Comparison of ENCODE assay signal across 8 cellular contexts in genomic region chr2:42096869-42097591, GRCh38. TPM values are rescaled to one million over a fixed set of nuclear protein-coding genes. Genes with fewer than 3 reads are reported as not detected.
DNase-seq lines count a peak whose midpoint lies in the region; ATAC-seq and TF ChIP-seq lines count a peak whose summit lies in the region.

No MANE protein-coding gene starts in this region.

- peaks cover 12% of the 10 kb centered on the region for H3K9me3 Mint-ChIP-seq in nephron progenitor cell

- 75 to 79% methylated on average over 10 of the region's 10 CpGs for WGBS in GM23248 (ENCODE audit: low coverage in 1 of 2, low lambda C conversion rate in 2 of 2, missing lambda C conversion rate in 2 of 2), 2 experiments
- WGBS in IMR-90 (ENCODE audit: extremely low coverage in 2 of 2, insufficient read length in 1 of 2), 2 experiments: 80% methylated on average over 9 of the region's 10 CpGs; no CpG with 5 or more reads in 1 of the 2 experiments

- no TSS peak for BruUV-seq in IMR-90 (replicated peaks; lab: Mats Ljungman, UMichigan)

- in situ Hi-C loops in GM23248 (cut with MboI): loop anchor here (10.0 kb wide), 2 partner anchors 98 to 228 kb away; no protein-coding TSS in a partner anchor
- in situ Hi-C loops in IMR-90 (cut with MboI; ENCODE audit: low sequenced_read_pairs): loop anchor here (5.0 kb wide), 1 partner anchor 225 kb away; no protein-coding TSS in a partner anchor

- H3K27me3 Mint-ChIP-seq in nephron progenitor cell (ENCODE audit: low read depth, poor library complexity): peaks cover 21% of the 10 kb centered on the region

- H3K27ac ChIP-seq in GM23248 (no peak overlapping the region), IMR-90 (ENCODE audit: insufficient read depth, low read length) (no peak overlapping the region), vagina (no peak overlapping the region)

- H4K91ac ChIP-seq in IMR-90 (ENCODE audit: insufficient read depth, low read depth, low read length): peak overlapping the region; percentile 28; the same call in 1 of the 2 replicates

- peaks cover 3% of the 10 kb centered on the region; the same call in 1 of the 2 replicates for H3K9me1 ChIP-seq in IMR-90 (ENCODE audit: insufficient read depth, low read length)

- H3K4me3 Mint-ChIP-seq in nephron progenitor cell: no peak overlapping the region

- H3K27ac Mint-ChIP-seq in nephron progenitor cell: peak overlapping the region; percentile 35

- no peak for TF ChIP-seq RAD21 in IMR-90 (IDR thresholded peaks at IDR 0.05; ENCODE audit: low read length)

- no peaks in the 10 kb centered on the region for H3K36me3 Mint-ChIP-seq in nephron progenitor cell (ENCODE audit: low read depth)

- peak overlapping the region; percentile 29 for H2AK9ac ChIP-seq in IMR-90 (replicated peaks; ENCODE audit: low read depth, low read length, poor library complexity)

- no peaks in the 10 kb centered on the region for H3K36me3 ChIP-seq in GM23248 (ENCODE audit: low read depth)
- H3K36me3 ChIP-seq in IMR-90 (ENCODE audit: control insufficient read depth, insufficient read depth, low read length): no peaks in the 10 kb centered on the region
- no peaks in the 10 kb centered on the region for H3K36me3 ChIP-seq in vagina

- H3K18ac ChIP-seq in IMR-90 (ENCODE audit: low read depth, low read length): peak overlapping the region; percentile 9; the same call in 1 of the 2 replicates

- H3K4ac ChIP-seq in IMR-90 (ENCODE audit: low read depth, low read length): peak overlapping the region; percentile 42; the same call in 1 of the 2 replicates

- dilution Hi-C loops in IMR-90 (cut with HindIII; ENCODE audit: low sequenced_read_pairs, unreplicated experiment): loop anchor here (25.0 kb wide), 1 partner anchor 210 kb away; no protein-coding TSS in a partner anchor

- intact Hi-C loops in IMR-90 (cut with micrococcal nuclease): loop anchor here (1.0 to 10.0 kb wide), 8 partner anchors 72 to 566 kb away; partner anchors contain the start of genes COX7A2L, EML4 and KCNG3
- intact Hi-C loops in vagina (cut with DNase I): loop anchor here (5.0 to 10.0 kb wide), 2 partner anchors 140 to 238 kb away; no protein-coding TSS in a partner anchor

- H3K9me3 ChIP-seq in GM23248 (ENCODE audit: low read depth) (no peaks in the 10 kb centered on the region), IMR-90 (ENCODE audit: control insufficient read depth, insufficient read depth, low read length) (no peaks in the 10 kb centered on the region; the same call in 1 of the 2 replicates), vagina (no peaks in the 10 kb centered on the region)

- no peaks in the 10 kb centered on the region for H3K9me2 ChIP-seq in GM23248 (ENCODE audit: insufficient read depth)

- POLR2A ChIA-PET in IMR-90 (lab: Charles Lee; ENCODE audit: unreplicated experiment): no interaction called here

- no peak overlapping the region for H3K56ac ChIP-seq in IMR-90 (ENCODE audit: extremely low read depth, insufficient read depth, low read length)

- TF ChIP-seq POLR2A in IMR-90 (IDR thresholded peaks at IDR 0.05; ENCODE audit: low read depth, low read length) (no peak), vagina (IDR thresholded peaks at IDR 0.05) (no peak)

- peak overlapping the region; percentile 48 for H2BK120ac ChIP-seq in IMR-90 (ENCODE audit: low read depth, low read length)

- 0 out of 2 replicates have a peak overlapping the region, but pooled peaks have one; percentile 23 for H4K5ac ChIP-seq in IMR-90 (ENCODE audit: low read depth, low read length)

- peak overlapping the region; percentile 19 for H2BK5ac ChIP-seq in IMR-90 (ENCODE audit: low read depth, low read length, poor library complexity, severe bottlenecking)

- peak overlapping the region; percentile 38 for H2AK5ac ChIP-seq in IMR-90 (ENCODE audit: low read depth, low read length)

- H2AFZ ChIP-seq in GM23248: peak overlapping the region; percentile 30; the same call in 1 of the 2 replicates
- peak overlapping the region; percentile 40 for H2AFZ ChIP-seq in IMR-90 (replicated peaks; ENCODE audit: low read length, poor library complexity)

- peaks cover 10% of the 10 kb centered on the region; the same call in 1 of the 2 replicates for H3F3A ChIP-seq in GM23248 (ENCODE audit: insufficient read depth)

- DNase-seq in GM23248 (no peak), IMR-90 (no peak), nephron progenitor cell (no peak), vagina (ENCODE audit: extremely low spot score in 2 of 2) (no peak), SKM-1 (lab: John Stamatoyannopoulos, UW; ENCODE audit: unreplicated experiment) (no peak), AML-193 (lab: John Stamatoyannopoulos, UW) (no peak)
- no peak for DNase-seq in activated CD8-positive, alpha-beta memory T cell treated with anti-CD3 and anti-CD28 coated beads for 24 hours

- H3K27me3 ChIP-seq in GM23248 (replicated peaks; ENCODE audit: insufficient read depth): no peaks in the 10 kb centered on the region
- H3K27me3 ChIP-seq in IMR-90 (ENCODE audit: control insufficient read depth, insufficient read depth, low read length): no peaks in the 10 kb centered on the region
- no peaks in the 10 kb centered on the region for H3K27me3 ChIP-seq in vagina

- H3K4me2 ChIP-seq in GM23248 (ENCODE audit: unreplicated experiment) (no peak overlapping the region), IMR-90 (ENCODE audit: low read depth, low read length) (no peak overlapping the region)

- H4K20me1 ChIP-seq in GM23248 (ENCODE audit: insufficient read depth) (no peaks in the 10 kb centered on the region), IMR-90 (ENCODE audit: insufficient read depth, low read length) (no peaks in the 10 kb centered on the region)

- CTCF ChIA-PET in IMR-90 (lab: Yijun Ruan, JAX): interaction anchor here (0.8 to 1.7 kb wide), 5 partner anchors 45 to 243 kb away, joined by 3 to 5 read pairs (median 3); no protein-coding TSS in a partner anchor

- no peak overlapping the region; the same call in 1 of the 2 replicates for H3K14ac ChIP-seq in IMR-90 (replicated peaks; ENCODE audit: low read depth, low read length)

- H3K4me1 ChIP-seq in GM23248 (ENCODE audit: insufficient read depth) (peaks cover 5% of the 10 kb centered on the region; the same call in 1 of the 2 replicates), IMR-90 (ENCODE audit: control insufficient read depth, insufficient read depth, low read length) (peaks cover 23% of the 10 kb centered on the region), vagina (peaks cover 12% of the 10 kb centered on the region)

- TF ChIP-seq CTCF in IMR-90 (conservative IDR thresholded peaks at IDR 0.05; ENCODE audit: low read depth, low read length): no peak
- no peak for TF ChIP-seq CTCF in nephron progenitor cell (IDR thresholded peaks at IDR 0.05)
- no peak for TF ChIP-seq CTCF in vagina (IDR thresholded peaks at IDR 0.05)

- no peak overlapping the region for H3K23ac ChIP-seq in IMR-90 (ENCODE audit: low read depth, low read length)

- H3K4me1 Mint-ChIP-seq in nephron progenitor cell: peaks cover 46% of the 10 kb centered on the region

- H3K79me1 ChIP-seq in IMR-90 (ENCODE audit: low read depth in 1 of 2, low read length in 2 of 2): no peaks in the 10 kb centered on the region; a peak in 1 of 4 replicates

- H4K8ac ChIP-seq in IMR-90 (ENCODE audit: low read depth in 2 of 2, low read length in 2 of 2): peak overlapping the region in 1 of 2 experiments; percentile 25; a peak in 1 of 4 replicates

- peak; percentile 54 for ATAC-seq in GM18868 (IDR thresholded peaks at IDR 0.05; ENCODE audit: unreplicated experiment)
- no peak for ATAC-seq in IMR-90 (ENCODE audit: low read depth)

- no peaks in the 10 kb centered on the region for H3K79me2 ChIP-seq in GM23248 (ENCODE audit: insufficient read depth)

- H3K9ac ChIP-seq in GM23248: no peak overlapping the region
- H3K9ac ChIP-seq in IMR-90 (ENCODE audit: low read depth, low read length): no peak overlapping the region; the same call in 1 of the 2 replicates

- H3K4me3 ChIP-seq in GM23248: no peak overlapping the region
- H3K4me3 ChIP-seq in IMR-90 (ENCODE audit: insufficient read depth, low read depth, low read length): no peak overlapping the region
- H3K4me3 ChIP-seq in vagina: no peak overlapping the region

- peak overlapping the region; percentile 62; the same call in 2 of the 3 replicates for H2BK15ac ChIP-seq in IMR-90 (ENCODE audit: low read depth, low read length)

- H2BK20ac ChIP-seq in IMR-90 (ENCODE audit: low read depth, low read length): peak overlapping the region; percentile 69; the same call in 1 of the 2 replicates

TF ChIP-seq in IMR-90, 13 proteins besides CTCF, POLR2A, EP300 and RAD21:
- TF ChIP-seq CEBPB (IDR thresholded peaks at IDR 0.05; ENCODE audit: low read depth, low read length) (no peak), CHD1 (IDR thresholded peaks at IDR 0.05; ENCODE audit: low read depth, low read length) (no peak), BHLHE40 (IDR thresholded peaks at IDR 0.05; ENCODE audit: low read depth, low read length) (no peak), MXI1 (IDR thresholded peaks at IDR 0.05; ENCODE audit: borderline replicate concordance, low read depth, low read length) (no peak), MAFK (IDR thresholded peaks at IDR 0.05; ENCODE audit: low read depth, low read length) (no peak)

RNA-seq across cellular contexts. Expression of gene PKDCC, which starts 49.2 kb away (rescaled TPM):
- 9.9 and 12.8 TPM in 2 replicates for total RNA-seq in GM23248 (2014; rRNA removed; shearing (Covaris generic))
- 0.95 and 1.2 TPM in 2 replicates for polyA plus RNA-seq in GM23248 (2016; fragmentation: Nextera tagmentation; extraction: Ambion mirVana)
- total RNA-seq in IMR-90 (2012; rRNA removed): 50.3 and 55.6 TPM in 2 replicates
- 67.4 and 95.7 TPM in 2 replicates for polyA plus RNA-seq in IMR-90 (2012; rRNA removed)
- 40.2 and 112 TPM in 2 replicates for polyA plus RNA-seq in IMR-90 (2012; cell fraction: cytosol; rRNA removed)
- polyA plus RNA-seq in IMR-90 (2012; cell fraction: nucleus; rRNA removed; ENCODE audit: low replicate concordance): 310 and 597 TPM in 2 replicates
- 146 TPM for total RNA-seq in vagina
